In genomic region chr22:19547620-19548019, GRCh38 we compare ENCODE assay signal across 8 cellular contexts. TPM values are rescaled to one million over a fixed set of nuclear protein-coding genes. Genes with fewer than 3 reads are reported as not detected.
"Had no signal": no experiment of that assay in that cellular context is flagged by ENCODE, and none has a peak within 500 bp of the region (broad histone marks: within the 10 kb centered on the region; RNA-seq: fewer than 3 reads in every experiment).

No MANE protein-coding gene starts in this region.

- H3K27ac ChIP-seq: HL-60, KMS-11 had no signal

- H3K4me2 ChIP-seq: KMS-11 had no signal

- DNase-seq: IMR-90, KBM-7, KG1 had no signal

- FAIRE-seq: HepG2 had no signal

- ATAC-seq: HepG2 had no signal

- H3K9ac ChIP-seq: KMS-11 had no signal

RNA-seq across cellular contexts. Expression of gene CLDN5, which starts 23.4 kb away (rescaled TPM):
- total RNA-seq: HepG2, HT-29, HT1080 had no signal
- polyA plus RNA-seq: HepG2 had no signal
